ENCODE assay signal across 15 cellular contexts in the genomic region with DNA sequence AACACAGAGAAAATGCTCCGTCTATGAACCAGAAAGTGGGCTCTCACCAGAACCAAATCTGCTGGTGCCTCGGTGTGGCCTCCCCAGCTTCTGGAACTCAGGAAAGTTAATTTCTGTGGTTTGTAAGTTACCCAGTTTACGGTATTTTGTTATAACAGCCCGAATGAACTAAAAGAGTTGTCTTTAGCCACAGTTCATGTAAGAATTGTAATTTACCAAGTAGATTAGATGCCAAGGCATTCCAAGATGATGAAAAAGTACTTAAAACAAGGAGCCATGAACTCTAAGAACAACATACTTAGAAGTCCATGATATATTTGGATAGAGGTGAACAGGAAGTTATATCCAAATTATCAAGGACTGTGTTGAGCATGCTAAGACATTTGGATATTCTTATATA.
DNase-seq lines count a peak whose midpoint lies in the region; ATAC-seq, FAIRE-seq and TF ChIP-seq lines count a peak whose summit lies in the region.
"Had no signal": no experiment of that assay in that cellular context is flagged by ENCODE, and none has a peak within 500 bp of the region (broad histone marks: within the 10 kb centered on the region; RNA-seq: fewer than 3 reads in every experiment).

No MANE protein-coding gene starts in this region.

- H3K36me3 ChIP-seq in Karpas-422 (ENCODE audit: insufficient read depth, low read length) (no peaks in the 10 kb centered on the region), ascending aorta (no peaks in the 10 kb centered on the region)

- no peak for TF ChIP-seq EP300 in A549 (IDR thresholded peaks at IDR 0.05)

- no peaks in the 10 kb centered on the region for H3K79me2 ChIP-seq in Karpas-422 (ENCODE audit: low read length)

- H3K4me1 ChIP-seq in A549: no peaks in the 10 kb centered on the region
- H3K4me1 ChIP-seq in Karpas-422 (ENCODE audit: low read length): peaks cover 80% of the 10 kb centered on the region
- H3K4me1 ChIP-seq in ascending aorta: peaks cover 0 to 10% of the 10 kb centered on the region in 2 donors

- H3K4me2 ChIP-seq in A549 (no peak overlapping the region), Karpas-422 (ENCODE audit: low read depth, low read length, poor library complexity, severe bottlenecking) (peak overlapping the region; percentile 1)

- TF ChIP-seq RAD21 in A549 (conservative IDR thresholded peaks at IDR 0.05 in 1 of 2, IDR thresholded peaks at IDR 0.05 in 1 of 2): no peak

- no peak for TF ChIP-seq POLR2A in A549 (IDR thresholded peaks at IDR 0.05; ENCODE audit: low read length)
- no peak for TF ChIP-seq POLR2A in GM12892 (IDR thresholded peaks at IDR 0.05; ENCODE audit: low read depth, low read length)

- no peak for DNase-seq in A549 (ENCODE audit: low read depth in 1 of 2, low spot score in 1 of 2)
- DNase-seq in Karpas-422: peak; percentile 32
- DNase-seq in ascending aorta (ENCODE audit: low spot score in 2 of 2): no peak
- DNase-seq in renal cortical epithelial cell (ENCODE audit: low read depth): peak; percentile 34
- DNase-seq in GF-D8 (lab: John Stamatoyannopoulos, UW): no peak
- DNase-seq in GM12892 (ENCODE audit: insufficient read length): no peak
- DNase-seq: C1 segment of cervical spinal cord; CD4-positive, alpha-beta T cell; DMS 273 treated with DMSO at 0.1 percent for 48 hours; HCEC 1CT; HFFc6 had no signal

- TF ChIP-seq CTCF in A549 (IDR thresholded peaks at IDR 0.05) (no peak), ascending aorta (IDR thresholded peaks at IDR 0.05) (no peak)

- H3K9me3 ChIP-seq in A549: no peaks in the 10 kb centered on the region
- no peaks in the 10 kb centered on the region for H3K9me3 ChIP-seq in Karpas-422 (ENCODE audit: low read length)
- H3K9me3 ChIP-seq in ascending aorta: no peaks in the 10 kb centered on the region

- CTCF ChIA-PET in A549 (lab: Yijun Ruan, JAX): interaction anchor here (1.0 to 7.3 kb wide), 5 partner anchors 56 to 377 kb away, joined by 3 to 51 read pairs (median 4); no protein-coding TSS in a partner anchor

- FAIRE-seq in A549 (lab: Jason Lieb, UNC): peak; percentile 18
- no peak for FAIRE-seq in GM12892 (lab: Jason Lieb, UNC)

- ATAC-seq in A549 (no peak), HG02938 (IDR thresholded peaks at IDR 0.05; ENCODE audit: unreplicated experiment) (no peak), GM18519 (IDR thresholded peaks at IDR 0.05; ENCODE audit: low FRiP score, unreplicated experiment) (no peak)

- no peak overlapping the region for H3K27ac ChIP-seq in A549
- peak overlapping the region; percentile 99 for H3K27ac ChIP-seq in Karpas-422 (ENCODE audit: low read length)
- peak overlapping the region; percentile 58 to 72 for H3K27ac ChIP-seq in ascending aorta
- H3K27ac ChIP-seq: 22Rv1, HL-60 had no signal

- intact Hi-C loops in ascending aorta (cut with DNase I): loop anchor here (5.0 kb wide), 1 partner anchor 380 kb away; no protein-coding TSS in a partner anchor

- H4K20me1 ChIP-seq in Karpas-422 (ENCODE audit: insufficient read depth, low read depth, low read length): no peaks in the 10 kb centered on the region

- H3K9ac ChIP-seq in Karpas-422 (ENCODE audit: low read length): no peak overlapping the region

- H3K4me3 ChIP-seq in A549 (no peak overlapping the region), Karpas-422 (ENCODE audit: low read length) (no peak overlapping the region), ascending aorta (no peak overlapping the region)

- POLR2A ChIA-PET in A549 (lab: Yijun Ruan, JAX): no interaction called here

- WGBS in A549 (ENCODE audit: missing lambda C conversion rate): 30% methylated on average over 4 of the region's 4 CpGs

- H3K27me3 ChIP-seq in Karpas-422 (ENCODE audit: low read length) (no peaks in the 10 kb centered on the region), ascending aorta (no peaks in the 10 kb centered on the region)

- H3K9me2 ChIP-seq in Karpas-422 (replicated peaks; ENCODE audit: insufficient read depth, low read length): no peaks in the 10 kb centered on the region

- H2AFZ ChIP-seq in Karpas-422 (ENCODE audit: low read length): no peak overlapping the region

TF ChIP-seq in A549, 52 proteins besides CTCF, POLR2A, EP300 and RAD21:
- TF ChIP-seq RARB (CRISPR knock-in tag; IDR thresholded peaks at IDR 0.05) (no peak), PHF8 (IDR thresholded peaks at IDR 0.05; ENCODE audit: borderline replicate concordance, low read depth) (no peak)

Comparison
In these comparisons a context has a peak if more than half of its experiments do, and no peak if none do; other contexts are left out.
1. DNase-seq: peak in Karpas-422 (single experiment) and renal cortical epithelial cell (single experiment); none in A549 (0 of 2), ascending aorta (0 of 2), GF-D8 (single experiment) and GM12892 (single experiment).
2. H3K27ac ChIP-seq: peak in Karpas-422 (single experiment) and ascending aorta (2 of 2); none in A549 (0 of 2).